ENCODE assay signal across 24 cellular contexts in genomic region chr2:117068371-117068770, GRCh38.
"Had no signal": no experiment of that assay in that cellular context is flagged by ENCODE, and none has a peak within 500 bp of the region (broad histone marks: within the 10 kb centered on the region; RNA-seq: fewer than 3 reads in every experiment).

No MANE protein-coding gene starts in this region.

- H3K79me2 ChIP-seq: parathyroid adenoma had no signal

- H3K4me3 ChIP-seq: esophagus squamous epithelium, heart right ventricle, lung, neural progenitor cell, right lobe of liver, smooth muscle cell, suprapubic skin had no signal

- H3K9me3 ChIP-seq: right lobe of liver, suprapubic skin had no signal

- DNase-seq: cortex of kidney; effector memory CD8-positive, alpha-beta T cell; erythroblast; esophagus squamous epithelium; foreskin melanocyte; glutamatergic neuron; heart right ventricle; hypothalamus; immature natural killer cell; islet precursor cell; kidney glomerular epithelial cell; naive thymus-derived CD4-positive, alpha-beta T cell; right lobe of liver; stimulated activated CD4-positive, alpha-beta T cell treated with anti-CD3 and anti-CD28 coated beads, Interleukin-12 subunit alpha, Interleukin-12 subunit beta, amount 100 ng/mL, for 4 hours; stimulated activated CD4-positive, alpha-beta T cell treated with anti-CD3 and anti-CD28 coated beads, Interleukin-1b, Interleukin-23, amount 100 ng/mL, for 48 hours; stimulated activated CD4-positive, alpha-beta T cell treated with anti-CD3 and anti-CD28 coated beads, Interleukin-4, amount 100 ng/mL, for 1 hour; stimulated activated CD8-positive, alpha-beta memory T cell treated with anti-CD3 and anti-CD28 coated beads, Interleukin-4, amount 100 ng/mL, for 48 hours; stimulated activated naive CD4-positive, alpha-beta T cell; stimulated activated naive CD8-positive, alpha-beta T cell treated with anti-CD3 and anti-CD28 coated beads, Interleukin-15, amount 100 ng/mL, for 72 hours had no signal

- H3K36me3 ChIP-seq: esophagus squamous epithelium, heart right ventricle, neural progenitor cell, right lobe of liver, suprapubic skin had no signal

- H2AFZ ChIP-seq: neural progenitor cell, parathyroid adenoma had no signal

- ATAC-seq: effector memory CD8-positive, alpha-beta T cell; heart right ventricle; naive thymus-derived CD4-positive, alpha-beta T cell; right lobe of liver; stimulated activated naive CD8-positive, alpha-beta T cell treated with anti-CD3 and anti-CD28 coated beads, Interleukin-15, amount 100 ng/mL, for 72 hours had no signal

- H3K4me2 ChIP-seq: neural progenitor cell, smooth muscle cell had no signal

- H3K4me1 ChIP-seq: esophagus squamous epithelium, heart right ventricle, neural progenitor cell, parathyroid adenoma, right lobe of liver, suprapubic skin had no signal

- H3K9ac ChIP-seq: neural progenitor cell, parathyroid adenoma had no signal

- H3K27me3 ChIP-seq: esophagus squamous epithelium, heart right ventricle, neural progenitor cell, right lobe of liver, suprapubic skin had no signal

- H3K27ac ChIP-seq: esophagus squamous epithelium, heart right ventricle, neural progenitor cell, parathyroid adenoma, right lobe of liver, suprapubic skin had no signal
